Comparison of ENCODE assay signal across 9 cellular contexts in the genomic region with DNA sequence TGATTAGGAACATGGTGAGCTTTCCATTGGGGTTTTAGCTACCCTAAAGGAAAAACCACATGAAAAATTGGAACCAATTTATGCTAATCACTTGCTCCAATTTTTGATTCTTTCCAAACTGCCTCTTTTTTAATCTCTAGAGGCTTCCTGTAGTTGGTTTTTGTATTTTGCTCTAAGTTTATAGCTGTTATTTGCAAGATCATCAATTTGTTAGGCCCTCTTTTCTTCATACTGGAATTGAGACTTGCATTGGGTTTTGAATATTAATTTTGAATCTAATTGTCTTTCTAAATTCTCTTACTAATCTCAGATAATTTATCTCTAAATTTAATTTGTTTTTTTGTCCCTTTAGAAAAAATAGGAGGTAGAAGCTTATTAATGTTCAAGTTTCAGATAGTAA.
"Had no signal": no experiment of that assay in that cellular context is flagged by ENCODE, and none has a peak within 500 bp of the region (broad histone marks: within the 10 kb centered on the region; RNA-seq: fewer than 3 reads in every experiment).

No MANE protein-coding gene starts in this region.

- H3K4me2 ChIP-seq: KMS-11 had no signal

- FAIRE-seq: H54, HTR-8/SVneo had no signal

- H3K9ac ChIP-seq: GM23248, KMS-11 had no signal

- H3K4me1 Mint-ChIP-seq: H9 had no signal

- H3K4me3 Mint-ChIP-seq: H9 had no signal

- H3K27ac Mint-ChIP-seq: H9 had no signal

- H3K27ac ChIP-seq: GM23248, KMS-11 had no signal

- DNase-seq: GM23248, GOT3, H9, HCEC 1CT, Karpas-422, KBM-7 had no signal

- H3K4me3 ChIP-seq: GM23248 had no signal

- H2AFZ ChIP-seq: GM23248 had no signal
